In genomic region chr17:58530655-58531054, GRCh38 we compare ENCODE assay signal across 15 cellular contexts. TPM values are rescaled to one million over a fixed set of nuclear protein-coding genes. Genes with fewer than 3 reads are reported as not detected.
A peak's percentile ranks its signal among the peaks of the same experiment; 100 is the strongest.
DNase-seq lines count a peak whose midpoint lies in the region; ATAC-seq and TF ChIP-seq lines count a peak whose summit lies in the region.
"Had no signal": no experiment of that assay in that cellular context is flagged by ENCODE, and none has a peak within 500 bp of the region (broad histone marks: within the 10 kb centered on the region; RNA-seq: fewer than 3 reads in every experiment).

No MANE protein-coding gene starts in this region.

- no peak overlapping the region for H3K27ac ChIP-seq in endodermal cell (ENCODE audit: low read depth, low read length)
- no peak overlapping the region for H3K27ac ChIP-seq in effector memory CD4-positive, alpha-beta T cell (ENCODE audit: insufficient read depth, low read length, poor library complexity, severe bottlenecking)
- H3K27ac ChIP-seq: cardiac muscle cell had no signal

- H3K4me1 ChIP-seq in endodermal cell (ENCODE audit: control insufficient read depth, insufficient read depth, low read length): peaks cover 6% of the 10 kb centered on the region
- H3K4me1 ChIP-seq in effector memory CD4-positive, alpha-beta T cell (ENCODE audit: control insufficient read depth, insufficient read depth, low read length, poor library complexity, severe bottlenecking): peaks cover 12% of the 10 kb centered on the region

- H3K27me3 ChIP-seq in endodermal cell (ENCODE audit: control insufficient read depth, insufficient read depth, low read length, poor library complexity, severe bottlenecking): peaks cover 44% of the 10 kb centered on the region
- no peaks in the 10 kb centered on the region for H3K27me3 ChIP-seq in effector memory CD4-positive, alpha-beta T cell (replicated peaks; ENCODE audit: control insufficient read depth, insufficient read depth, low read length, poor library complexity, severe bottlenecking)

- H3K4me1 Mint-ChIP-seq in activated CD8-positive, alpha-beta T cell treated with anti-CD3 and anti-CD28 coated beads, Interleukin-2, amount 10 ng/mL, durations not matched to agents 7 days and 5 days (ENCODE audit: low read depth): peaks cover 16% of the 10 kb centered on the region
- H3K4me1 Mint-ChIP-seq in activated CD8-positive, alpha-beta T cell treated with anti-CD3 and anti-CD28 coated beads for 36 hours (ENCODE audit: low read depth): no peaks in the 10 kb centered on the region
- H3K4me1 Mint-ChIP-seq in T-helper 17 cell (peaks cover 14% of the 10 kb centered on the region), endodermal cell (peaks cover 18% of the 10 kb centered on the region), progenitor cell of endocrine pancreas (ENCODE audit: low read depth) (no peaks in the 10 kb centered on the region)

- POLR2A ChIA-PET in activated CD8-positive, alpha-beta T cell treated with anti-CD3 and anti-CD28 coated beads, Interleukin-2, amount 10 ng/mL, durations not matched to agents 7 days and 5 days (lab: Charles Lee): interaction anchor here (6.7 kb wide), 1 partner anchor 101 kb away, joined by 46 read pairs; no protein-coding TSS in a partner anchor
- POLR2A ChIA-PET in activated CD8-positive, alpha-beta T cell treated with anti-CD3 and anti-CD28 coated beads for 36 hours (lab: Charles Lee): interaction anchor here (0.6 to 5.2 kb wide), 4 partner anchors 12 to 477 kb away, joined by 4 to 37 read pairs (median 12); partner anchors contain the start of gene MTMR4

- intact Hi-C loops in activated CD8-positive, alpha-beta T cell treated with anti-CD3 and anti-CD28 coated beads for 36 hours (cut with micrococcal nuclease): no loop called here

- H3K4me3 ChIP-seq in endodermal cell (ENCODE audit: low read length): no peak overlapping the region
- H3K4me3 ChIP-seq in effector memory CD4-positive, alpha-beta T cell (ENCODE audit: insufficient read depth, low read depth, low read length, poor library complexity, severe bottlenecking): no peak overlapping the region
- H3K4me3 ChIP-seq: cardiac muscle cell had no signal

- no peaks in the 10 kb centered on the region for H3K36me3 ChIP-seq in endodermal cell (ENCODE audit: control insufficient read depth, insufficient read depth, low read length)
- no peaks in the 10 kb centered on the region for H3K36me3 ChIP-seq in effector memory CD4-positive, alpha-beta T cell (ENCODE audit: control insufficient read depth, insufficient read depth, low read length)
- H3K36me3 ChIP-seq: cardiac muscle cell had no signal

- H3K9me3 ChIP-seq in T-helper 17 cell (ENCODE audit: control insufficient read depth, low read length, poor library complexity, severe bottlenecking) (no peaks in the 10 kb centered on the region), endodermal cell (ENCODE audit: control insufficient read depth, low read length) (no peaks in the 10 kb centered on the region)
- H3K9me3 ChIP-seq in effector memory CD4-positive, alpha-beta T cell (ENCODE audit: control insufficient read depth, low read length): no peaks in the 10 kb centered on the region

- WGBS in endodermal cell (ENCODE audit: insufficient coverage in 1 of 2, insufficient read length in 1 of 2), 2 experiments: 74% methylated on average over 2 of the region's 2 CpGs; no CpG with 5 or more reads in 1 of the 2 experiments

- H3K4me3 Mint-ChIP-seq in activated CD8-positive, alpha-beta T cell treated with anti-CD3 and anti-CD28 coated beads, Interleukin-2, amount 10 ng/mL, durations not matched to agents 7 days and 5 days: peak overlapping the region; percentile 30
- no peak overlapping the region for H3K4me3 Mint-ChIP-seq in activated CD8-positive, alpha-beta T cell treated with anti-CD3 and anti-CD28 coated beads for 36 hours
- H3K4me3 Mint-ChIP-seq in T-helper 17 cell: peak overlapping the region; percentile 73
- H3K4me3 Mint-ChIP-seq in endodermal cell: peak overlapping the region; percentile 47
- H3K4me3 Mint-ChIP-seq in progenitor cell of endocrine pancreas (ENCODE audit: low read depth): peak overlapping the region; percentile 46

- no peak for DNase-seq in activated CD8-positive, alpha-beta T cell treated with anti-CD3 and anti-CD28 coated beads, Interleukin-2, amount 10 ng/mL, durations not matched to agents 7 days and 5 days
- no peak for DNase-seq in activated CD8-positive, alpha-beta T cell treated with anti-CD3 and anti-CD28 coated beads for 36 hours
- DNase-seq in T-helper 17 cell (no peak), endodermal cell (no peak), progenitor cell of endocrine pancreas (ENCODE audit: low spot score, unreplicated experiment) (no peak), T1000 (lab: John Stamatoyannopoulos, UW) (no peak), GM20000 (ENCODE audit: low spot score) (no peak)
- DNase-seq in effector memory CD4-positive, alpha-beta T cell: no peak
- DNase-seq: activated T-cell treated with anti-CD3 and anti-CD28 coated beads for 4 hours, KBM-7, NCI-H146, NCI-H524 treated with DMSO at 0.1 percent for 48 hours, RPMI8226 had no signal

- H3K9ac ChIP-seq in endodermal cell (ENCODE audit: extremely low read depth, low read length, poor library complexity, severe bottlenecking): no peak overlapping the region

- peaks cover 50% of the 10 kb centered on the region for H3K27me3 Mint-ChIP-seq in activated CD8-positive, alpha-beta T cell treated with anti-CD3 and anti-CD28 coated beads, Interleukin-2, amount 10 ng/mL, durations not matched to agents 7 days and 5 days (ENCODE audit: low read depth)
- H3K27me3 Mint-ChIP-seq in activated CD8-positive, alpha-beta T cell treated with anti-CD3 and anti-CD28 coated beads for 36 hours: peaks cover 37% of the 10 kb centered on the region
- H3K27me3 Mint-ChIP-seq in T-helper 17 cell (peaks cover 36% of the 10 kb centered on the region), endodermal cell (ENCODE audit: insufficient read depth) (peaks cover 57% of the 10 kb centered on the region), progenitor cell of endocrine pancreas (peaks cover 76% of the 10 kb centered on the region)

- no peak for ATAC-seq in activated CD8-positive, alpha-beta T cell treated with anti-CD3 and anti-CD28 coated beads, Interleukin-2, amount 10 ng/mL, durations not matched to agents 7 days and 5 days
- ATAC-seq in activated CD8-positive, alpha-beta T cell treated with anti-CD3 and anti-CD28 coated beads for 36 hours: no peak
- no peak for ATAC-seq in T-helper 17 cell

- H3K9me3 Mint-ChIP-seq in activated CD8-positive, alpha-beta T cell treated with anti-CD3 and anti-CD28 coated beads, Interleukin-2, amount 10 ng/mL, durations not matched to agents 7 days and 5 days (ENCODE audit: insufficient read depth): no peaks in the 10 kb centered on the region
- H3K9me3 Mint-ChIP-seq in activated CD8-positive, alpha-beta T cell treated with anti-CD3 and anti-CD28 coated beads for 36 hours: no peaks in the 10 kb centered on the region
- H3K9me3 Mint-ChIP-seq in endodermal cell (no peaks in the 10 kb centered on the region), progenitor cell of endocrine pancreas (ENCODE audit: low read depth) (no peaks in the 10 kb centered on the region)

- no peaks in the 10 kb centered on the region for H3K36me3 Mint-ChIP-seq in activated CD8-positive, alpha-beta T cell treated with anti-CD3 and anti-CD28 coated beads, Interleukin-2, amount 10 ng/mL, durations not matched to agents 7 days and 5 days (ENCODE audit: low read depth)
- H3K36me3 Mint-ChIP-seq in activated CD8-positive, alpha-beta T cell treated with anti-CD3 and anti-CD28 coated beads for 36 hours (ENCODE audit: low read depth): no peaks in the 10 kb centered on the region
- H3K36me3 Mint-ChIP-seq in T-helper 17 cell (ENCODE audit: low read depth) (peaks cover 3% of the 10 kb centered on the region), endodermal cell (ENCODE audit: low read depth) (no peaks in the 10 kb centered on the region), progenitor cell of endocrine pancreas (ENCODE audit: insufficient read depth) (no peaks in the 10 kb centered on the region)

- CTCF ChIA-PET in activated CD8-positive, alpha-beta T cell treated with anti-CD3 and anti-CD28 coated beads, Interleukin-2, amount 10 ng/mL, durations not matched to agents 7 days and 5 days (lab: Charles Lee): interaction anchor here (0.9 kb wide), 1 partner anchor 58 kb away, joined by 3 read pairs; no protein-coding TSS in a partner anchor
- CTCF ChIA-PET in activated CD8-positive, alpha-beta T cell treated with anti-CD3 and anti-CD28 coated beads for 36 hours (lab: Charles Lee): interaction anchor here (0.8 to 1.2 kb wide), 2 partner anchors 11 to 12 kb away, joined by 3 to 4 read pairs; no protein-coding TSS in a partner anchor

- TF ChIP-seq CTCF in activated CD8-positive, alpha-beta T cell treated with anti-CD3 and anti-CD28 coated beads for 36 hours (IDR thresholded peaks at IDR 0.05): no peak
- no peak for TF ChIP-seq CTCF in endodermal cell (conservative IDR thresholded peaks at IDR 0.05)
- TF ChIP-seq CTCF in progenitor cell of endocrine pancreas (IDR thresholded peaks at IDR 0.05; ENCODE audit: unreplicated experiment): no peak
- TF ChIP-seq CTCF in GM20000 (IDR thresholded peaks at IDR 0.05; ENCODE audit: extremely low read depth, missing control alignments): no peak

- no peak overlapping the region for H3K27ac Mint-ChIP-seq in activated CD8-positive, alpha-beta T cell treated with anti-CD3 and anti-CD28 coated beads, Interleukin-2, amount 10 ng/mL, durations not matched to agents 7 days and 5 days
- H3K27ac Mint-ChIP-seq in activated CD8-positive, alpha-beta T cell treated with anti-CD3 and anti-CD28 coated beads for 36 hours: no peak overlapping the region
- H3K27ac Mint-ChIP-seq in T-helper 17 cell (no peak overlapping the region), endodermal cell (no peak overlapping the region), progenitor cell of endocrine pancreas (no peak overlapping the region)

RNA-seq across cellular contexts. Expression of gene MTMR4, which starts 16.2 kb away (rescaled TPM):
- total RNA-seq in activated CD8-positive, alpha-beta T cell treated with anti-CD3 and anti-CD28 coated beads, Interleukin-2, amount 10 ng/mL, durations not matched to agents 7 days and 5 days: 10 to 100 TPM; 47.7 to 48.6 TPM
- total RNA-seq in activated CD8-positive, alpha-beta T cell treated with anti-CD3 and anti-CD28 coated beads for 36 hours: 10 to 100 TPM; 73.3 to 82.1 TPM
- total RNA-seq in T-helper 17 cell (10 to 100 TPM; 36.6 to 41.3 TPM), endodermal cell (10 to 100 TPM; 39.4 to 52.9 TPM), progenitor cell of endocrine pancreas (89.3 and 91.9 TPM in 2 replicates)
- 43.6 TPM for polyA plus RNA-seq in endodermal cell (2013, experiment 1 of 2)
- polyA plus RNA-seq in endodermal cell (2013, experiment 2 of 2): 39.0 TPM

RNA-seq across cellular contexts. Expression of gene HSF5, which starts 42.4 kb away (rescaled TPM):
- total RNA-seq in activated CD8-positive, alpha-beta T cell treated with anti-CD3 and anti-CD28 coated beads, Interleukin-2, amount 10 ng/mL, durations not matched to agents 7 days and 5 days: under 1 TPM; 0.08 to 0.18 TPM
- 1 to 10 TPM; 3.2 to 3.9 TPM for total RNA-seq in activated CD8-positive, alpha-beta T cell treated with anti-CD3 and anti-CD28 coated beads for 36 hours
- 1 to 10 TPM; 1.5 to 1.6 TPM for total RNA-seq in T-helper 17 cell
- total RNA-seq in endodermal cell: under 1 TPM; 0.09 to 0.22 TPM
- 0.04 TPM for polyA plus RNA-seq in endodermal cell (2013, experiment 1 of 2)
- not detected for polyA plus RNA-seq in endodermal cell (2013, experiment 2 of 2)
- 0.11 and 0.12 TPM in 2 replicates for total RNA-seq in progenitor cell of endocrine pancreas
- total RNA-seq: myocyte had no signal
- polyA plus RNA-seq: cardiac muscle cell had no signal
